8 cellular contexts compared by ENCODE assay signal in the genomic region with DNA sequence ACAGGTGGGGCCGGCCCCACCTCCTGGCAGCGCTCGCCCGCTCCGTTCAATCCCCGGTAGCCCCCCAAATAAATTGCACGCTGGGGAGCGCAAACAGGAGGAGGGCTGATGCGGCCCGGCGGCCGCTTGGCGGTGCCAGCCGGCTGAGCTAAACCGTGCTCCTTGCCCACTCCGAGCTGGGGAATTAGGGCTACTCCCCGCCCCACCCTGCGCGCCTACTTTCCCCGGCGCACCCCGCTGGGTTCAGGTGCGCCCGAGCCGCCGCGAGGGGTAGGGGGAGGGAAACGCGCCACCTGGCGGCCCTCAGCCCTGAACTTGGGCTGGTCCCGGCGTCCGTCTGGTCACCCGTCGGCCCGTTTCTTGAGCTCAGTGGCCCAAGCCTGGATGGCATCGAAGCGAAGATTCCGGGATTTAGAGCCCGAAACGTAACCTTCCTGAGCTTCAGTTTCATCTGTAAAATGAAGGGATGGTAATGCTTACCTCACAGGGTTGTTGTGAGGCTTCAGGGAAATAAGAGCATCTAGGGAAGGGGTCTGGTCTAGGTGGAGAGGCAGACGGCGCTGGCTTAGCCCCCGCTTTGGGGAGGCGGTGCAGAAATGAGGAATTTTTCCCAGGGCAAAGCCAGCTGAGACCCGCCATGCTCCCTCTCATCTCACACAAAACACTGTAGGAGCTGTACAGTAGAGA. TPM values are rescaled to one million over a fixed set of nuclear protein-coding genes. Genes with fewer than 3 reads are reported as not detected.
DNase-seq lines count a peak whose midpoint lies in the region; ATAC-seq, FAIRE-seq and TF ChIP-seq lines count a peak whose summit lies in the region.

No MANE protein-coding gene starts in this region.

- DNase-seq in NCI-H1930 (lab: John Stamatoyannopoulos, UW): peak; percentile 74 to 76
- DNase-seq in activated CD4-positive, CD25-positive, alpha-beta regulatory T cell (lab: John Stamatoyannopoulos, UW): peak; percentile 30 to 46 (median 42)
- peak; percentile 54 for DNase-seq in central memory CD4-positive, alpha-beta T cell
- peak; percentile 83 to 93 for DNase-seq in left colon
- DNase-seq in stimulated activated CD4-positive, alpha-beta T cell treated with anti-CD3 and anti-CD28 coated beads, Interleukin-2, amount 100 ng/mL, for 4 hours (ENCODE audit: low read depth): peak; percentile 42
- no peak for DNase-seq in RCC 7860 (ENCODE audit: low spot score)

- intact Hi-C loops in left colon (cut with DNase I, micrococcal nuclease): no loop called here

- ATAC-seq in HG02610 (IDR thresholded peaks at IDR 0.05; ENCODE audit: unreplicated experiment) (peak; percentile 50), left colon (peak; percentile 84)

- no peak for FAIRE-seq in RCC 7860 (lab: Jason Lieb, UNC)

- peak; percentile 78 for TF ChIP-seq CTCF in GM12872 (IDR thresholded peaks at IDR 0.05; ENCODE audit: insufficient read depth, low read depth, low read length)

RNA-seq across cellular contexts. Expression of a gene that starts 0.5 kb away (rescaled TPM):
- 10 to 100 TPM; 13.7 to 15.4 TPM for total RNA-seq in left colon

RNA-seq across cellular contexts. Expression of a gene that starts 19.0 kb away (rescaled TPM):
- 10 to 100 TPM; 12.1 to 17.0 TPM for total RNA-seq in left colon

RNA-seq across cellular contexts. Expression of a gene that starts 52.7 kb away (rescaled TPM):
- total RNA-seq in left colon: 10 to 100 TPM; 27.9 to 35.7 TPM
